In genomic region chr11:695606-696381, GRCh38 we compare ENCODE assay signal across 8 cellular contexts. TPM values are rescaled to one million over a fixed set of nuclear protein-coding genes. Genes with fewer than 3 reads are reported as not detected.
DNase-seq lines count a peak whose midpoint lies in the region; ATAC-seq, FAIRE-seq and TF ChIP-seq lines count a peak whose summit lies in the region.

TSS of gene TMEM80 (plus strand) at chr11:695816. CDS start at chr11:695828, 12 bp downstream.

- peak; percentile 96 for DNase-seq in ACHN
- DNase-seq in NCI-H345 treated with DMSO at 0.1 percent for 48 hours (lab: John Stamatoyannopoulos, UW; ENCODE audit: unreplicated experiment): peak; percentile 90
- peak; percentile 97 for DNase-seq in cerebellum (ENCODE audit: low spot score)
- DNase-seq in keratinocyte (ENCODE audit: low read depth, low spot score): peak; percentile 64
- DNase-seq in stimulated activated CD4-positive, alpha-beta T cell treated with anti-CD3 and anti-CD28 coated beads, Interleukin-15, amount 100 ng/mL, for 1 hour (ENCODE audit: low read depth in 1 of 2, low spot score in 1 of 2): peak; percentile 95 to 96

- peak within 1 kb of the TSS; percentile 83 to 91 (median 84) for H3K4me3 ChIP-seq in keratinocyte (ENCODE audit: control insufficient read depth in 2 of 3, extremely low read depth in 1 of 3, insufficient read depth in 2 of 3, low read depth in 1 of 3, low read length in 3 of 3)

- no peak for TF ChIP-seq CTCF in keratinocyte (optimal IDR thresholded peaks at IDR 0.05 in 1 of 3, IDR thresholded peaks at IDR 0.05 in 1 of 3, conservative IDR thresholded peaks at IDR 0.05 in 1 of 3; ENCODE audit: extremely low read depth in 1 of 3, insufficient read depth in 2 of 3, low read length in 3 of 3)

- TF ChIP-seq POLR2A in GM18951 (IDR thresholded peaks at IDR 0.05; ENCODE audit: extremely low read depth, insufficient read depth, insufficient read length): peak; percentile 86

- H2AFZ ChIP-seq in keratinocyte (ENCODE audit: control insufficient read depth, low read length): peak within 1 kb of the TSS; percentile 86

- peak; percentile 75 for ATAC-seq in HG03196 (IDR thresholded peaks at IDR 0.05; ENCODE audit: unreplicated experiment)
- peak; percentile 68 to 75 for ATAC-seq in activated CD4-positive, CD25-positive, alpha-beta regulatory T cell treated with anti-CD3 and anti-CD28 coated beads, Interleukin-2, amount 50 U/mL, for 24 hours

- in situ Hi-C loops in ACHN (cut with HindIII; ENCODE audit: low pct_ligation_motif_present, low pct_unique_long_range_greater_than_20kb, low sequenced_read_pairs) (no loop called here), GM18951 (cut with MboI; ENCODE audit: low sequenced_read_pairs, unreplicated experiment) (no loop called here)

- H3K9ac ChIP-seq in keratinocyte (ENCODE audit: control insufficient read depth, extremely low read depth, insufficient read depth, low read length): peak within 1 kb of the TSS; percentile 99

- peak; percentile 46 for FAIRE-seq in keratinocyte (lab: Jason Lieb, UNC)

- H3K9me1 ChIP-seq in keratinocyte (ENCODE audit: control insufficient read depth, extremely low read depth, insufficient read depth, low read length): no peaks in the 10 kb centered on the region

- dilution Hi-C loops in keratinocyte (cut with MboI; ENCODE audit: extremely low pct_ligation_motif_present, low sequenced_read_pairs): no loop called here

- no peaks in the 10 kb centered on the region for H3K27me3 ChIP-seq in keratinocyte (ENCODE audit: control insufficient read depth, extremely low read depth, insufficient read depth, low read length)

- peak within 1 kb of the TSS; percentile 83 for H3K4me2 ChIP-seq in keratinocyte (ENCODE audit: control insufficient read depth, extremely low read depth, insufficient read depth, low read depth, low read length)

- peaks cover 48% of the 10 kb centered on the region for H3K4me1 ChIP-seq in keratinocyte (ENCODE audit: control insufficient read depth, extremely low read depth, insufficient read depth, low read length)

- no peaks in the 10 kb centered on the region for H3K9me3 ChIP-seq in keratinocyte (ENCODE audit: control insufficient read depth, low read depth, low read length)

- H4K20me1 ChIP-seq in keratinocyte (ENCODE audit: control insufficient read depth, extremely low read depth, insufficient read depth, low read length): no peaks in the 10 kb centered on the region

- H3K36me3 ChIP-seq in keratinocyte (ENCODE audit: control insufficient read depth in 2 of 2, extremely low read depth in 1 of 2, insufficient read depth in 2 of 2, low read length in 2 of 2): peaks cover 7 to 23% of the 10 kb centered on the region in 2 experiments

- peaks cover 41% of the 10 kb centered on the region for H3K79me2 ChIP-seq in keratinocyte (ENCODE audit: control insufficient read depth, insufficient read depth, low read length)

- peak within 1 kb of the TSS; percentile 97 for H3K27ac ChIP-seq in keratinocyte (ENCODE audit: control insufficient read depth, insufficient read depth, low read length)

RNA-seq across cellular contexts. Expression of gene TMEM80, which starts in this region (rescaled TPM):
- total RNA-seq in cerebellum: 11.1 TPM
- 19.5 to 32.8 TPM (median 29.8 TPM) in 3 replicates for polyA plus RNA-seq in keratinocyte
- 7.4 TPM for polyA plus RNA-seq in keratinocyte (2011; ENCODE audit: low read depth)
- polyA plus RNA-seq in keratinocyte (2011; cell fraction: cytosol; rRNA removed): 17.3 and 20.2 TPM in 2 replicates
- polyA plus RNA-seq in keratinocyte (2011; cell fraction: nucleus; rRNA removed): 53.4 and 59.4 TPM in 2 replicates
- polyA plus RNA-seq in keratinocyte (2012; ENCODE audit: low replicate concordance): 14.1 and 55.6 TPM in 2 replicates
- polyA minus RNA-seq in keratinocyte: 5.0 to 15.5 TPM (median 11.2 TPM) in 3 replicates
- polyA minus RNA-seq in keratinocyte (2011; cell fraction: cytosol; rRNA and poly(A)+ RNA removed): 13.4 TPM
- polyA minus RNA-seq in keratinocyte (2011; cell fraction: nucleus; rRNA and poly(A)+ RNA removed): 11.3 and 12.3 TPM in 2 replicates

Comparison
In these comparisons a context has a peak if more than half of its experiments do, and no peak if none do; other contexts are left out.
1. Peak in every context shown above with its lines: DNase-seq, ATAC-seq, H3K4me3 ChIP-seq and H3K27ac ChIP-seq.